1 cellular context compared by ENCODE assay signal in genomic region chr3:142580061-142580423, GRCh38.
A peak's percentile ranks its signal among the peaks of the same experiment; 100 is the strongest.
TF ChIP-seq lines count a peak whose summit lies in the region.

No MANE protein-coding gene starts in this region.

TF ChIP-seq in HepG2, 621 proteins besides CTCF, POLR2A, EP300 and RAD21:
- TF ChIP-seq ZNF3 (CRISPR knock-in tag; IDR thresholded peaks at IDR 0.05): peak; percentile 93
- TF ChIP-seq SKIL (CRISPR knock-in tag; IDR thresholded peaks at IDR 0.05; ENCODE audit: borderline replicate concordance): no peak
- peak; percentile 38 for TF ChIP-seq ZNF18 (CRISPR knock-in tag; IDR thresholded peaks at IDR 0.05; ENCODE audit: insufficient replicate concordance)
- peak; percentile 21; the same call in 1 of the 2 replicates for TF ChIP-seq ZNF770 (CRISPR knock-in tag; IDR thresholded peaks at IDR 0.05)
- peak; percentile 6; the same call in 1 of the 2 replicates for TF ChIP-seq ZMYM3 (CRISPR knock-in tag; IDR thresholded peaks at IDR 0.05)
- TF ChIP-seq ZNF572 (CRISPR knock-in tag; IDR thresholded peaks at IDR 0.05): no peak
- no peak for TF ChIP-seq HNF1B (CRISPR knock-in tag; IDR thresholded peaks at IDR 0.05)
